ENCODE assay signal across 1 cellular context in the genomic region with DNA sequence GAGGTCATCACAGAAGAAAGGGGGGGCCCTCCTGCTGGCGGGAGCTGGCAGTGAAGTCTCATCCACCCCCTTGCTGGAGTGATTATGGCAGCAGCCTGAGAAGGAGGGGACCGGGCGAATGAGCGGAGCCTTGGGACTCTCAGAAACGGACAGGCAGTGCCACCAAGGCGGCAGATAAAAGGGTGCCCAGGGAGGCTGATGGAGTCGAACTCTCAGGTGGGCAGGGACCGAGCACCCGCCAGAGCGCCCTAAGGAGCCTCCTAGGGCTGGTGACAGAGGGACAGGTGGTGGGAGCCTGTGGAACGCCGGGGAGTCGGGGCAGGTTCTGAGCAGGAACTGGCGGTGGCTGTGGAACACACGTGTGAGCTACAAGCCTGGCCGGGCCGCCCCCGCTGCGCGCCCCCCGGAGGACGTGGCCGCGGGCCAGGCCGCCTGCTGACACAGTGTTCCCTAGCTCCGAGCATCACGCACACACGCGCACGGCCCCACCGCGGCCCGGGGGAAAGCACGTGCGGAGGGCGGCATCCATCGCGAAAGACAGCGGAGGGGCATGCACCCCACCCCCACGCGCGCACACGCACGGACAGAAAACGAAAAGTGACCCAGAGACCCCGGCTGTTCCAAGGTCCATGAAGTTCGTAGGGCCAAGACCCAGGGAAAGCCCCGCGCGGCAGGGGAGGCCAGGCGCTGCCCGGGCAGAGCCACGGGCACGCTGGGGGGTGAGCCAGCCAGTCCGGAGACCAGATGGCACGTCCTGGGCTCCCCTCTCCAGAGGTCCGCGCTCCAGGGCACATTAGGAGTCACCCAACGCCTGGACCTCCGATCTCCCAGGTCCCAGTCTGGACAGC.
TF ChIP-seq lines count a peak whose summit lies in the region.

No MANE protein-coding gene starts in this region.

TF ChIP-seq in HEK293, 187 proteins besides CTCF, POLR2A, EP300 and RAD21 (continued from another document):
- TF ChIP-seq, protein P1, sequence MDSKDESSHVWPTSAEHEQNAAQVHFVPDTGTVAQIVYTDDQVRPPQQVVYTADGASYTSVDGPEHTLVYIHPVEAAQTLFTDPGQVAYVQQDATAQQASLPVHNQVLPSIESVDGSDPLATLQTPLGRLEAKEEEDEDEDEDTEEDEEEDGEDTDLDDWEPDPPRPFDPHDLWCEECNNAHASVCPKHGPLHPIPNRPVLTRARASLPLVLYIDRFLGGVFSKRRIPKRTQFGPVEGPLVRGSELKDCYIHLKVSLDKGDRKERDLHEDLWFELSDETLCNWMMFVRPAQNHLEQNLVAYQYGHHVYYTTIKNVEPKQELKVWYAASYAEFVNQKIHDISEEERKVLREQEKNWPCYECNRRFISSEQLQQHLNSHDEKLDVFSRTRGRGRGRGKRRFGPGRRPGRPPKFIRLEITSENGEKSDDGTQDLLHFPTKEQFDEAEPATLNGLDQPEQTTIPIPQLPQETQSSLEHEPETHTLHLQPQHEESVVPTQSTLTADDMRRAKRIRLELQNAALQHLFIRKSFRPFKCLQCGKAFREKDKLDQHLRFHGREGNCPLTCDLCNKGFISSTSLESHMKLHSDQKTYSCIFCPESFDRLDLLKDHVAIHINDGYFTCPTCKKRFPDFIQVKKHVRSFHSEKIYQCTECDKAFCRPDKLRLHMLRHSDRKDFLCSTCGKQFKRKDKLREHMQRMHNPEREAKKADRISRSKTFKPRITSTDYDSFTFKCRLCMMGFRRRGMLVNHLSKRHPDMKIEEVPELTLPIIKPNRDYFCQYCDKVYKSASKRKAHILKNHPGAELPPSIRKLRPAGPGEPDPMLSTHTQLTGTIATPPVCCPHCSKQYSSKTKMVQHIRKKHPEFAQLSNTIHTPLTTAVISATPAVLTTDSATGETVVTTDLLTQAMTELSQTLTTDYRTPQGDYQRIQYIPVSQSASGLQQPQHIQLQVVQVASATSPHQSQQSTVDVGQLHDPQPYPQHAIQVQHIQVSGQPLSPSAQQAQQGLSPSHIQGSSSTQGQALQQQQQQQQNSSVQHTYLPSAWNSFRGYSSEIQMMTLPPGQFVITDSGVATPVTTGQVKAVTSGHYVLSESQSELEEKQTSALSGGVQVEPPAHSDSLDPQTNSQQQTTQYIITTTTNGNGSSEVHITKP (tag by site-specific recombination; IDR thresholded peaks at IDR 0.05), result peak; percentile 96
- TF ChIP-seq ZNF692 (tag by site-specific recombination; IDR thresholded peaks at IDR 0.05) (peak; percentile 92), SP7 (tag by site-specific recombination; IDR thresholded peaks at IDR 0.05) (0 out of 2 replicates have a peak, but pooled peaks have one; percentile 41), ZNF366 (tag by site-specific recombination; conservative IDR thresholded peaks at IDR 0.05) (peak; percentile 40), SCRT1 (tag by site-specific recombination; IDR thresholded peaks at IDR 0.05; ENCODE audit: borderline replicate concordance) (peak; percentile 61; the same call in 1 of the 2 replicates), ZNF747 (tag by site-specific recombination; IDR thresholded peaks at IDR 0.05) (no peak), ZBTB20 (tag by site-specific recombination; IDR thresholded peaks at IDR 0.05) (peak; percentile 96), KLF8 (tag by site-specific recombination; IDR thresholded peaks at IDR 0.05) (peak; percentile 20; the same call in 1 of the 2 replicates), ZBTB7A (tag by site-specific recombination; IDR thresholded peaks at IDR 0.05; ENCODE audit: low read depth) (no peak; the same call in 1 of the 2 replicates), ZNF785 (tag by site-specific recombination; IDR thresholded peaks at IDR 0.05) (0 out of 2 replicates have a peak, but pooled peaks have one; percentile 36), GLIS1 (tag by site-specific recombination; IDR thresholded peaks at IDR 0.05) (peak; percentile 96), ZFP69B (tag by site-specific recombination; IDR thresholded peaks at IDR 0.05) (peak; percentile 85), ZNF561 (tag by site-specific recombination; IDR thresholded peaks at IDR 0.05; ENCODE audit: borderline replicate concordance) (peak; percentile 19; the same call in 1 of the 2 replicates), ZNF341 (tag by site-specific recombination; IDR thresholded peaks at IDR 0.05; ENCODE audit: low read depth) (peak; percentile 78), ZNF629 (tag by site-specific recombination; IDR thresholded peaks at IDR 0.05) (peak; percentile 72)
